In the genomic region with DNA sequence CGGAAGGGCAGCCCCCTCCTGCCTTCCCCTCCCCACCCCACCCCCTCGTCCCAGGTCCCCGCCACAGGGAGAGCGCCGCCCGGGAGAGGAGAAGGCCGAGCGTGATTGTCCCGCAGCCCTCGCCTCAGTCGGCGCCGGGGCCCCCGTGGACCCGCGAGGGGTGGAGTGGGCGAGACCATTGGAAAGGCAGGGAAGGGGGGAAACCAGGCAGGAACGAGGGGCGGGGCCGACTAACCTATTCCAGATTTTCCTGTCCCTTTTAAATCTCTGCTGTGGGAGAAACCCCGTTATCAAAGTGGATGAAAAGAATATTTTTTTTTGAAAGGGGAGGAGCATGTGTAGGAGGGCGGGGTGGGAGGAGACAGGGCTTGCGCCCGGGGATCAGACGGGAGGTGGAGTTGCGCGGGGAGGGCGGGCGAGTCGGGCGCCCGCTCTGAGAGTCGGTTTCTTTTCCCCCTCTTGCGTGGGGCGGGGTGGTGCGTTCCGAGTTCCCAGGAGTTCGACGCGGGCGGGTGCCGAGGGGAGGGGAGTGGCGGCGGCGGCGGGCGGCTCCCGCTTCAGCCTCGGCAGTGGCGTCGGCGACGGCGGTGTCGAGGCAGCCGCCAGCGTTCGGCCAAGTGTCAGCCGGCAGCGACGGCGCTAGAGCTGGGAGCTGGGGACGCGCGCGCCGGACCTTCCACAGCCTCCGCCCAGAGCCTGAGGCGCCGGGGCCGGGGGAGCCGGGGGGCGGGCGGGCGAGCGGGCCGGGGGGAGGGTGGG, we compare ENCODE assay signal across 8 cellular contexts.
DNase-seq lines count a peak whose midpoint lies in the region; ATAC-seq and TF ChIP-seq lines count a peak whose summit lies in the region.

A gene with protein sequence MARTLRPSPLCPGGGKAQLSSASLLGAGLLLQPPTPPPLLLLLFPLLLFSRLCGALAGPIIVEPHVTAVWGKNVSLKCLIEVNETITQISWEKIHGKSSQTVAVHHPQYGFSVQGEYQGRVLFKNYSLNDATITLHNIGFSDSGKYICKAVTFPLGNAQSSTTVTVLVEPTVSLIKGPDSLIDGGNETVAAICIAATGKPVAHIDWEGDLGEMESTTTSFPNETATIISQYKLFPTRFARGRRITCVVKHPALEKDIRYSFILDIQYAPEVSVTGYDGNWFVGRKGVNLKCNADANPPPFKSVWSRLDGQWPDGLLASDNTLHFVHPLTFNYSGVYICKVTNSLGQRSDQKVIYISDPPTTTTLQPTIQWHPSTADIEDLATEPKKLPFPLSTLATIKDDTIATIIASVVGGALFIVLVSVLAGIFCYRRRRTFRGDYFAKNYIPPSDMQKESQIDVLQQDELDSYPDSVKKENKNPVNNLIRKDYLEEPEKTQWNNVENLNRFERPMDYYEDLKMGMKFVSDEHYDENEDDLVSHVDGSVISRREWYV (plus strand): TSS at position 560 of the 759 bp plus-strand sequence. CDS start 202 bp downstream, outside the sequence.

- ATAC-seq in HG03457 (IDR thresholded peaks at IDR 0.05; ENCODE audit: unreplicated experiment) = no peak

- peak within 1 kb of the TSS in 20 of 21 experiments; percentile 55 to 88 (median 76) for H3K27ac ChIP-seq in skin epidermis

- DNase-seq in GM04503 (ENCODE audit: low read depth) (peak; percentile 95), HFF-Myc (ENCODE audit: extremely low read depth, low read depth) (peak; percentile 95), NCI-H187 treated with DMSO at 0.1 percent for 48 hours (lab: John Stamatoyannopoulos, UW) (peak; percentile 79), cerebellar cortex (ENCODE audit: low spot score) (peak; percentile 9), inferior parietal cortex (ENCODE audit: extremely low spot score) (peak; percentile 88)
- peak; percentile 68 to 76 for DNase-seq in activated CD4-positive, alpha-beta T cell treated with anti-CD3 and anti-CD28 coated beads for 24 hours (ENCODE audit: low read depth in 2 of 2)

- TF ChIP-seq CTCF in HFF-Myc (IDR thresholded peaks at IDR 0.05; ENCODE audit: low read depth, low read length, missing control alignments) = no peak

- H3K4me3 ChIP-seq in HFF-Myc (replicated peaks; ENCODE audit: low read depth, low read length) = peak within 1 kb of the TSS; percentile 81
- H3K4me3 ChIP-seq in skin epidermis = peak within 1 kb of the TSS; percentile 53 to 79 (median 55)

Comparison
In these comparisons a context has a peak if more than half of its experiments do, and no peak if none do; other contexts are left out.
1. DNase-seq: peak in every context shown above with its lines; median percentile 95 in GM04503; 95 in HFF-Myc; 88 in inferior parietal cortex; 79 in NCI-H187 treated with DMSO at 0.1 percent for 48 hours; 72 in activated CD4-positive, alpha-beta T cell treated with anti-CD3 and anti-CD28 coated beads for 24 hours; 9 in cerebellar cortex.